In the genomic region with DNA sequence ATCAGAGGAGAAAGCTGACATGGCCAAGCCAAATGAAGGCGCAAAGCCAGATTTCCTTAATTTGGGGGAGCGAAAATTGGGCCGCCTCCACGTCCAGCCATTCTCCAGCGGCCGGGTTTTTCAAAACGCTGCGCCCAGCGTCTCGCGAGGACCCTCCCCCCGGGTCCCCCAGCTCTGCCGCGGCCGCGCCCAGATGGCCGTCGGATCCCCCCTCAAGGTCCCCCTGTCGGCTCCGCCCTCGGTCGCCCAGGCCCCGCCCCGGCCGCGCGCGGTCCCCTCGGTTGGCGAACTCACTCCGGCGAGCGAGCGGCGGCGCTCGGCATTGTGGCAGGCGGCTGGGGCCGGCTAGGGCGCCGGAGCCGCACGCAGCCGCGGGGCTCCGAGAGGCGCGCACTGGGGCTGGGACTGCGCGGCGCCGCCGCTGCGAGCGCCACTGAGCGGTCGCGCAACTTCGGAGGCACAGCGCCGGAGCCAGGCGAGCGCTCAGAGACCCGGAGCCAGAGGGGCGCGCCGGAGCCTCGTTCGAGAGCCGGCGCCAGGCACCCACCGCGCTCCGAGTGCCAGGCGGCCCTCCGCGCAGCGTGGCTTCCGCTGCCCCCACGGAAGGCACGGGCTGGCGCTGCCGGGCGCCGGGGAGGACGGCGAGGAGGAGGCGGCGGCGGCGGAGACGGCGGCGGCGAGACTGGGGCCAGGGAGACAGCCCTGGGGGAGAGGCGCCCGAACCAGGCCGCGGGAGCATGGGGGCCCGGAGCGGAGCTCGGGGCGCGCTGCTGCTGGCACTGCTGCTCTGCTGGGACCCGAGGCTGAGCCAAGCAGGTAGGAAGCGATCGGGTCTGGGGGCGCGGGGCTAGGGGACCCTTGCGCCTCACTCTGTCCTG, we compare ENCODE assay signal across 8 cellular contexts. TPM values are rescaled to one million over a fixed set of nuclear protein-coding genes. Genes with fewer than 3 reads are reported as not detected.
DNase-seq lines count a peak whose midpoint lies in the region; ATAC-seq and TF ChIP-seq lines count a peak whose summit lies in the region.

A gene (plus strand): TSS at position 322 of the 878 bp plus-strand sequence. CDS start 416 bp downstream, at position 738.

- no peak within 1 kb of the TSS for H2AFZ ChIP-seq in OCI-LY3 (ENCODE audit: low read depth, low read length)

- peak within 1 kb of the TSS; percentile 85 for H3K4me3 Mint-ChIP-seq in CD4-positive, alpha-beta T cell
- peak within 1 kb of the TSS; percentile 71 for H3K4me3 Mint-ChIP-seq in natural killer cell
- H3K4me3 Mint-ChIP-seq in stimulated activated naive CD8-positive, alpha-beta T cell treated with anti-CD3 and anti-CD28 coated beads, Interleukin-15, Interleukin-2, amounts not matched to agents 100 ng/mL and 50 ng/mL, for 24 hours = peak within 1 kb of the TSS; percentile 49

- H3K36me3 ChIP-seq in HUES64 (ENCODE audit: insufficient read depth, low read length) = no peaks in the 10 kb centered on the region
- H3K36me3 ChIP-seq in OCI-LY3 (replicated peaks; ENCODE audit: low read depth, low read length) = no peaks in the 10 kb centered on the region

- H3K4me1 Mint-ChIP-seq in CD4-positive, alpha-beta T cell (ENCODE audit: low read depth) = peaks cover 10% of the 10 kb centered on the region
- H3K4me1 Mint-ChIP-seq in natural killer cell = peaks cover 0 to 4% of the 10 kb centered on the region in 2 donors
- H3K4me1 Mint-ChIP-seq in stimulated activated naive CD8-positive, alpha-beta T cell treated with anti-CD3 and anti-CD28 coated beads, Interleukin-15, Interleukin-2, amounts not matched to agents 100 ng/mL and 50 ng/mL, for 24 hours (ENCODE audit: low read depth) = peaks cover 15% of the 10 kb centered on the region

- H3K27ac Mint-ChIP-seq in CD4-positive, alpha-beta T cell = no peak within 1 kb of the TSS
- H3K27ac Mint-ChIP-seq in natural killer cell = no peak within 1 kb of the TSS
- no peak within 1 kb of the TSS for H3K27ac Mint-ChIP-seq in stimulated activated naive CD8-positive, alpha-beta T cell treated with anti-CD3 and anti-CD28 coated beads, Interleukin-15, Interleukin-2, amounts not matched to agents 100 ng/mL and 50 ng/mL, for 24 hours

- H3K4me3 ChIP-seq in HUES64 (ENCODE audit: low read length) (peak within 1 kb of the TSS; percentile 81), OCI-LY3 (ENCODE audit: low read length) (peak within 1 kb of the TSS; percentile 74), fibroblast of villous mesenchyme (ENCODE audit: low read depth, low read length) (peak within 1 kb of the TSS; percentile 93)

- intact Hi-C loops in CD4-positive, alpha-beta T cell (cut with DNase I, micrococcal nuclease) = no loop called here
- intact Hi-C loops in natural killer cell (cut with micrococcal nuclease) = no loop called here

- H3K27ac ChIP-seq in CD4-positive, alpha-beta T cell (ENCODE audit: low read depth, low read length) = no peak within 1 kb of the TSS
- H3K27ac ChIP-seq in HUES64 (ENCODE audit: low read depth, low read length) (peak within 1 kb of the TSS; percentile 30; the same call in 1 of the 2 replicates), OCI-LY3 (ENCODE audit: low read length) (no peak within 1 kb of the TSS)

- H3K79me2 ChIP-seq in OCI-LY3 (ENCODE audit: low read length) = no peaks in the 10 kb centered on the region

- H4K20me1 ChIP-seq in OCI-LY3 (ENCODE audit: insufficient read depth, low read length) = no peaks in the 10 kb centered on the region

- H3K4me1 ChIP-seq in HUES64 (ENCODE audit: insufficient read depth, low read length) (peaks cover 45% of the 10 kb centered on the region), OCI-LY3 (ENCODE audit: low read length) (no peaks in the 10 kb centered on the region)

- peaks cover 74% of the 10 kb centered on the region for H3K27me3 Mint-ChIP-seq in CD4-positive, alpha-beta T cell
- H3K27me3 Mint-ChIP-seq in natural killer cell (ENCODE audit: low read depth in 2 of 2) = peaks cover 37 to 64% of the 10 kb centered on the region in 2 donors
- H3K27me3 Mint-ChIP-seq in stimulated activated naive CD8-positive, alpha-beta T cell treated with anti-CD3 and anti-CD28 coated beads, Interleukin-15, Interleukin-2, amounts not matched to agents 100 ng/mL and 50 ng/mL, for 24 hours = peaks cover 66% of the 10 kb centered on the region

- CTCF ChIA-PET in CD4-positive, alpha-beta T cell (lab: Charles Lee) = no interaction called here

- peak in 8 of 10 experiments; percentile 12 to 58 (median 41) for DNase-seq in CD4-positive, alpha-beta T cell
- DNase-seq in activated gamma-delta T cell treated with Interleukin-2 at 50 U/mL for 16 hours = peak; percentile 40
- peak; percentile 92 for DNase-seq in fibroblast of villous mesenchyme (ENCODE audit: low read depth)
- DNase-seq in natural killer cell = peak; percentile 21

- POLR2A ChIA-PET in CD4-positive, alpha-beta T cell (lab: Charles Lee) = no interaction called here

- WGBS in HUES64 = under 1% methylated on average over 110 of the region's 110 CpGs

- peak within 1 kb of the TSS; percentile 60 for H3K9ac ChIP-seq in HUES64 (ENCODE audit: low read depth, low read length)
- H3K9ac ChIP-seq in OCI-LY3 (ENCODE audit: low read length) = peak within 1 kb of the TSS; percentile 37; the same call in 1 of the 2 replicates

- H3K9me3 Mint-ChIP-seq in CD4-positive, alpha-beta T cell = no peaks in the 10 kb centered on the region
- no peaks in the 10 kb centered on the region for H3K9me3 Mint-ChIP-seq in natural killer cell
- no peaks in the 10 kb centered on the region for H3K9me3 Mint-ChIP-seq in stimulated activated naive CD8-positive, alpha-beta T cell treated with anti-CD3 and anti-CD28 coated beads, Interleukin-15, Interleukin-2, amounts not matched to agents 100 ng/mL and 50 ng/mL, for 24 hours

- no peaks in the 10 kb centered on the region for H3K9me3 ChIP-seq in CD4-positive, alpha-beta T cell (ENCODE audit: control insufficient read depth, low read length)
- H3K9me3 ChIP-seq in HUES64 (ENCODE audit: insufficient read depth, low read depth, low read length) (no peaks in the 10 kb centered on the region), OCI-LY3 (ENCODE audit: insufficient read depth, low read length) (no peaks in the 10 kb centered on the region)

- TF ChIP-seq CTCF in CD4-positive, alpha-beta T cell (IDR thresholded peaks at IDR 0.05) = no peak
- TF ChIP-seq CTCF in OCI-LY3 (IDR thresholded peaks at IDR 0.05; ENCODE audit: low read depth, low read length) (no peak), fibroblast of villous mesenchyme (IDR thresholded peaks at IDR 0.05; ENCODE audit: insufficient read depth, low read depth, low read length) (no peak), natural killer cell (IDR thresholded peaks at IDR 0.05) (no peak)

- no peaks in the 10 kb centered on the region for H3K36me3 Mint-ChIP-seq in CD4-positive, alpha-beta T cell (ENCODE audit: low read depth)
- no peaks in the 10 kb centered on the region for H3K36me3 Mint-ChIP-seq in natural killer cell
- H3K36me3 Mint-ChIP-seq in stimulated activated naive CD8-positive, alpha-beta T cell treated with anti-CD3 and anti-CD28 coated beads, Interleukin-15, Interleukin-2, amounts not matched to agents 100 ng/mL and 50 ng/mL, for 24 hours (ENCODE audit: low read depth) = no peaks in the 10 kb centered on the region

- peaks cover 70% of the 10 kb centered on the region for H3K27me3 ChIP-seq in CD4-positive, alpha-beta T cell (ENCODE audit: control insufficient read depth, insufficient read depth, low read length)
- H3K27me3 ChIP-seq in HUES64 (ENCODE audit: insufficient read depth, low read length) (peaks cover 56% of the 10 kb centered on the region), OCI-LY3 (ENCODE audit: low read depth, low read length) (peaks cover 25% of the 10 kb centered on the region)

- peak within 1 kb of the TSS; percentile 72 for H3K4me2 ChIP-seq in OCI-LY3 (ENCODE audit: low read length)

- ATAC-seq in CD4-positive, alpha-beta T cell (ENCODE audit: poor library complexity) = peak; percentile 70
- ATAC-seq in natural killer cell (peak; percentile 66 to 82 (median 80)), HG03097 (IDR thresholded peaks at IDR 0.05; ENCODE audit: low FRiP score, unreplicated experiment) (no peak)

RNA-seq across cellular contexts. Expression of the gene that starts here (rescaled TPM):
- under 1 TPM in 1 of 2 experiments, not detected in 1; 0.03 TPM for total RNA-seq in CD4-positive, alpha-beta T cell
- 14.5 TPM for polyA plus RNA-seq in HUES64 (2013, experiment 1 of 2)
- 13.3 TPM for polyA plus RNA-seq in HUES64 (2013, experiment 2 of 2)
- 9.9 and 37.0 TPM in 2 replicates for total RNA-seq in fibroblast of villous mesenchyme
- under 1 TPM; 0.09 to 0.65 (median 0.09) TPM for total RNA-seq in natural killer cell

Comparison
In these comparisons a context has a peak if more than half of its experiments do, and no peak if none do; other contexts are left out.
1. Peak in DNase-seq and ATAC-seq in CD4-positive, alpha-beta T cell; RNA of the gene not detected or under 1 TPM.
2. Peak in DNase-seq and ATAC-seq in natural killer cell; RNA of the gene not detected or under 1 TPM.
3. DNase-seq: peak in every context shown above with its lines; median percentile 92 in fibroblast of villous mesenchyme; 41 in CD4-positive, alpha-beta T cell; 40 in activated gamma-delta T cell treated with Interleukin-2 at 50 U/mL for 16 hours; 21 in natural killer cell.